In genomic region chr12:45558353-45558752, GRCh38 we compare ENCODE assay signal across 29 cellular contexts.
"Had no signal": no experiment of that assay in that cellular context is flagged by ENCODE, and none has a peak within 500 bp of the region (broad histone marks: within the 10 kb centered on the region; RNA-seq: fewer than 3 reads in every experiment).

No MANE protein-coding gene starts in this region.

- H3K27me3 Mint-ChIP-seq: stimulated activated memory B cell treated with anti-CD40 and anti-IgM and Interleukin-4, amounts not matched to agents 10 μg/mL and 1 μg/mL and 100 μg/mL, for 72 hours; stimulated activated naive B cell treated with anti-CD40 and anti-IgM and Interleukin-4, amounts not matched to agents 10 μg/mL and 1 μg/mL and 100 μg/mL, for 72 hours; stimulated activated naive CD8-positive, alpha-beta T cell treated with anti-CD3 and anti-CD28 coated beads, Interleukin-15, amount 100 ng/mL, for 72 hours; stimulated activated naive CD8-positive, alpha-beta T cell treated with anti-CD3 and anti-CD28 coated beads, Interleukin-15, Interleukin-2, amounts not matched to agents 100 ng/mL and 50 ng/mL, for 24 hours; type B pancreatic cell had no signal

- H3K27ac Mint-ChIP-seq: stimulated activated effector memory CD8-positive, alpha-beta T cell treated with anti-CD3 and anti-CD28 coated beads, Interleukin-12 subunit alpha, Interleukin-12 subunit beta, amount 100 ng/mL, for 72 hours; stimulated activated memory B cell treated with anti-CD40 and anti-IgM and Interleukin-4, amounts not matched to agents 10 μg/mL and 1 μg/mL and 100 μg/mL, for 72 hours; stimulated activated naive B cell treated with anti-CD40 and anti-IgM and Interleukin-4, amounts not matched to agents 10 μg/mL and 1 μg/mL and 100 μg/mL, for 72 hours; stimulated activated naive CD8-positive, alpha-beta T cell treated with anti-CD3 and anti-CD28 coated beads, Interleukin-15, amount 100 ng/mL, for 72 hours; stimulated activated naive CD8-positive, alpha-beta T cell treated with anti-CD3 and anti-CD28 coated beads, Interleukin-15, Interleukin-2, amounts not matched to agents 100 ng/mL and 50 ng/mL, for 24 hours; type B pancreatic cell had no signal

- H3K27me3 ChIP-seq: stomach, suprapubic skin, testis, thyroid gland, tibial artery, tibial nerve, transverse colon, upper lobe of left lung, upper lobe of right lung, uterus, vagina had no signal

- H3K4me3 Mint-ChIP-seq: stimulated activated effector memory CD8-positive, alpha-beta T cell treated with anti-CD3 and anti-CD28 coated beads, Interleukin-12 subunit alpha, Interleukin-12 subunit beta, amount 100 ng/mL, for 72 hours; stimulated activated memory B cell treated with anti-CD40 and anti-IgM and Interleukin-4, amounts not matched to agents 10 μg/mL and 1 μg/mL and 100 μg/mL, for 72 hours; stimulated activated naive B cell treated with anti-CD40 and anti-IgM and Interleukin-4, amounts not matched to agents 10 μg/mL and 1 μg/mL and 100 μg/mL, for 72 hours; stimulated activated naive CD8-positive, alpha-beta T cell treated with anti-CD3 and anti-CD28 coated beads, Interleukin-15, amount 100 ng/mL, for 72 hours; stimulated activated naive CD8-positive, alpha-beta T cell treated with anti-CD3 and anti-CD28 coated beads, Interleukin-15, Interleukin-2, amounts not matched to agents 100 ng/mL and 50 ng/mL, for 24 hours; type B pancreatic cell had no signal

- H3K9me3 ChIP-seq: stomach, suprapubic skin, testis, thoracic aorta, thyroid gland, tibial artery, tibial nerve, transverse colon, upper lobe of left lung, upper lobe of right lung, uterus, vagina had no signal

- H3K4me3 ChIP-seq: stomach, suprapubic skin, testis, thoracic aorta, thyroid gland, tibial artery, tibial nerve, transverse colon, upper lobe of left lung, upper lobe of right lung, uterus, vagina had no signal

- H3K36me3 ChIP-seq: stomach, suprapubic skin, thoracic aorta, thyroid gland, tibial artery, tibial nerve, transverse colon, upper lobe of left lung, upper lobe of right lung, uterus, vagina had no signal

- DNase-seq: stimulated activated CD4-positive, alpha-beta T cell treated with anti-CD3 and anti-CD28 coated beads, Interleukin-2, amount 100 ng/mL, for 48 hours; stimulated activated CD4-positive, alpha-beta T cell treated with anti-CD3 and anti-CD28 coated beads, Interleukin-4, amount 100 ng/mL, for 1 hour; stimulated activated CD4-positive, alpha-beta T cell treated with anti-CD3 and anti-CD28 coated beads, Interleukin-4, amount 100 ng/mL, for 24 hours; stimulated activated CD4-positive, alpha-beta T cell treated with anti-CD3 and anti-CD28 coated beads, Interleukin-4, amount 100 ng/mL, for 4 hours; stimulated activated CD8-positive, alpha-beta memory T cell treated with anti-CD3 and anti-CD28 coated beads, Interleukin-4, amount 100 ng/mL, for 48 hours; stimulated activated naive B cell treated with anti-CD40 and anti-IgM and Interleukin-4, amounts not matched to agents 10 μg/mL and 1 μg/mL and 100 μg/mL, for 72 hours; stimulated activated naive CD4-positive, alpha-beta T cell; stimulated activated naive CD4-positive, alpha-beta T cell treated with Interleukin-2 at 50 U/mL for 16 hours; stimulated activated naive CD8-positive, alpha-beta T cell treated with anti-CD3 and anti-CD28 coated beads, Interleukin-15, amount 100 ng/mL, for 72 hours; stimulated activated naive CD8-positive, alpha-beta T cell treated with anti-CD3 and anti-CD28 coated beads, Interleukin-15, Interleukin-2, amounts not matched to agents 100 U/mL and 50 U/mL, for 24 hours; stomach; substantia nigra; testis; thyroid gland; tibial artery; transverse colon; trophoblast cell; upper lobe of left lung; upper lobe of right lung; uterus had no signal

- H3K27ac ChIP-seq: stomach, suprapubic skin, testis, thoracic aorta, thyroid gland, tibial artery, tibial nerve, transverse colon, upper lobe of left lung, upper lobe of right lung, uterus, vagina had no signal

- H3K4me1 ChIP-seq: stomach, suprapubic skin, testis, thyroid gland, tibial nerve, transverse colon, upper lobe of left lung, upper lobe of right lung, uterus, vagina had no signal

- H3K4me1 Mint-ChIP-seq: stimulated activated memory B cell treated with anti-CD40 and anti-IgM and Interleukin-4, amounts not matched to agents 10 μg/mL and 1 μg/mL and 100 μg/mL, for 72 hours; stimulated activated naive CD8-positive, alpha-beta T cell treated with anti-CD3 and anti-CD28 coated beads, Interleukin-15, amount 100 ng/mL, for 72 hours had no signal

- FAIRE-seq: urothelium cell line had no signal

- H3K9me3 Mint-ChIP-seq: stimulated activated effector memory CD8-positive, alpha-beta T cell treated with anti-CD3 and anti-CD28 coated beads, Interleukin-12 subunit alpha, Interleukin-12 subunit beta, amount 100 ng/mL, for 72 hours; stimulated activated naive CD8-positive, alpha-beta T cell treated with anti-CD3 and anti-CD28 coated beads, Interleukin-15, amount 100 ng/mL, for 72 hours; stimulated activated naive CD8-positive, alpha-beta T cell treated with anti-CD3 and anti-CD28 coated beads, Interleukin-15, Interleukin-2, amounts not matched to agents 100 ng/mL and 50 ng/mL, for 24 hours; type B pancreatic cell had no signal

- H3K36me3 Mint-ChIP-seq: stimulated activated effector memory CD8-positive, alpha-beta T cell treated with anti-CD3 and anti-CD28 coated beads, Interleukin-12 subunit alpha, Interleukin-12 subunit beta, amount 100 ng/mL, for 72 hours; stimulated activated memory B cell treated with anti-CD40 and anti-IgM and Interleukin-4, amounts not matched to agents 10 μg/mL and 1 μg/mL and 100 μg/mL, for 72 hours; stimulated activated naive B cell treated with anti-CD40 and anti-IgM and Interleukin-4, amounts not matched to agents 10 μg/mL and 1 μg/mL and 100 μg/mL, for 72 hours; type B pancreatic cell had no signal

- ATAC-seq: stimulated activated effector memory CD8-positive, alpha-beta T cell treated with anti-CD3 and anti-CD28 coated beads, Interleukin-12 subunit alpha, Interleukin-12 subunit beta, amount 100 ng/mL, for 72 hours; stimulated activated memory B cell treated with anti-CD40 and anti-IgM and Interleukin-4, amounts not matched to agents 10 μg/mL and 1 μg/mL and 100 μg/mL, for 72 hours; stimulated activated naive B cell treated with anti-CD40 and anti-IgM and Interleukin-4, amounts not matched to agents 10 μg/mL and 1 μg/mL and 100 μg/mL, for 72 hours; stimulated activated naive CD8-positive, alpha-beta T cell treated with anti-CD3 and anti-CD28 coated beads, Interleukin-15, amount 100 ng/mL, for 72 hours; stimulated activated naive CD8-positive, alpha-beta T cell treated with anti-CD3 and anti-CD28 coated beads, Interleukin-15, Interleukin-2, amounts not matched to agents 100 U/mL and 50 U/mL, for 24 hours; upper lobe of right lung had no signal
